Comparison of ENCODE assay signal across 8 cellular contexts in genomic region chr15:56733131-56734012, GRCh38. TPM values are rescaled to one million over a fixed set of nuclear protein-coding genes. Genes with fewer than 3 reads are reported as not detected.
A peak's percentile ranks its signal among the peaks of the same experiment; 100 is the strongest.
DNase-seq lines count a peak whose midpoint lies in the region; ATAC-seq and TF ChIP-seq lines count a peak whose summit lies in the region.

Gene ZNF280D (minus strand): TSS chr15:56733509. CDS start chr15:56707109, 26,400 bp downstream.

- peak; percentile 77 for ATAC-seq in HG03442 (IDR thresholded peaks at IDR 0.05; ENCODE audit: unreplicated experiment)
- peak; percentile 87 to 94 (median 93) for ATAC-seq in right lobe of liver

- H3K27me3 ChIP-seq in right lobe of liver, result no peaks in the 10 kb centered on the region

- no peak for TF ChIP-seq CTCF in right lobe of liver (IDR thresholded peaks at IDR 0.05)

- no peaks in the 10 kb centered on the region for H3K36me3 ChIP-seq in right lobe of liver

- peak; percentile 65 to 79 for DNase-seq in AML-193 (lab: John Stamatoyannopoulos, UW)
- peak; percentile 63 for DNase-seq in GM19238 (ENCODE audit: insufficient read length, low spot score)
- DNase-seq in NCI-H524 (lab: John Stamatoyannopoulos, UW), result peak; percentile 61 to 81
- DNase-seq in activated CD4-positive, alpha-beta T cell treated with anti-CD3 and anti-CD28 coated beads, Interleukin-2, amount 50 U/mL, for 24 hours (ENCODE audit: low read depth in 1 of 2, low spot score in 1 of 2), result peak; percentile 68 to 70
- peak; percentile 77 for DNase-seq in dedifferentiated amniotic fluid mesenchymal stem cell (ENCODE audit: extremely low spot score)
- peak; percentile 92 to 94 (median 93) for DNase-seq in right lobe of liver
- DNase-seq in stimulated activated CD4-positive, alpha-beta T cell treated with anti-CD3 and anti-CD28 coated beads, Interleukin-4, amount 100 ng/mL, for 4 hours, result peak; percentile 73 to 76

- WGBS in right lobe of liver (ENCODE audit: insufficient coverage, low coverage, low lambda C conversion rate, missing lambda C conversion rate), result 60% methylated on average over 15 of the region's 101 CpGs

- H3K9me3 ChIP-seq in right lobe of liver, result no peaks in the 10 kb centered on the region

- H3K27ac ChIP-seq in right lobe of liver, result peak within 1 kb of the TSS; percentile 95 to 98 (median 97)

- H3K4me1 ChIP-seq in right lobe of liver, result peaks cover 0 to 46% (median 6%) of the 10 kb centered on the region in 4 donors

- intact Hi-C loops in right lobe of liver (cut with DNase I), result no loop called here

- peak; percentile 82 for TF ChIP-seq POLR2A in right lobe of liver (IDR thresholded peaks at IDR 0.05)

- peak within 1 kb of the TSS; percentile 63 to 78 (median 70) for H3K4me3 ChIP-seq in right lobe of liver

RNA-seq across cellular contexts. Expression of gene ZNF280D, which starts in this region (rescaled TPM):
- total RNA-seq in right lobe of liver, result 10 to 100 TPM; 18.2 to 34.0 (median 18.7) TPM

Comparison
In these comparisons a context has a peak if more than half of its experiments do, and no peak if none do; other contexts are left out.
1. Peak in every context shown above with its lines: DNase-seq, ATAC-seq, H3K4me3 ChIP-seq and H3K27ac ChIP-seq.